8 cellular contexts compared by ENCODE assay signal in genomic region chr19:8526345-8527062, GRCh38. TPM values are rescaled to one million over a fixed set of nuclear protein-coding genes. Genes with fewer than 3 reads are reported as not detected.
DNase-seq lines count a peak whose midpoint lies in the region; ATAC-seq and TF ChIP-seq lines count a peak whose summit lies in the region.

No MANE protein-coding gene starts in this region.

- TF ChIP-seq CTCF in MM.1S (IDR thresholded peaks at IDR 0.05; ENCODE audit: low read length), result no peak
- no peak for TF ChIP-seq CTCF in parathyroid adenoma (IDR thresholded peaks at IDR 0.05)

- peaks cover 4 to 57% (median 18%) of the 10 kb centered on the region in 10 experiments; a peak in 15 of 20 replicates for H3K4me1 ChIP-seq in BLaER1 treated with 17β-estradiol and CSF1 and Interleukin-3, amounts not matched to agents 10 nM and 100 nM
- H3K4me1 ChIP-seq in MM.1S (ENCODE audit: low read length) (no peaks in the 10 kb centered on the region), parathyroid adenoma (no peaks in the 10 kb centered on the region)
- H3K4me1 ChIP-seq in effector memory CD4-positive, alpha-beta T cell (ENCODE audit: control insufficient read depth, insufficient read depth, low read length, poor library complexity, severe bottlenecking), result no peaks in the 10 kb centered on the region

- H3K4me3 ChIP-seq in BLaER1 treated with 17β-estradiol and CSF1 and Interleukin-3, amounts not matched to agents 10 nM and 100 nM, result peak overlapping the region in 6 of 10 experiments; percentile 8 to 52 (median 40); a peak in 9 of 20 replicates
- H3K4me3 ChIP-seq in MM.1S (ENCODE audit: low read length), result peak overlapping the region; percentile 69
- peak overlapping the region; percentile 96 for H3K4me3 ChIP-seq in parathyroid adenoma (ENCODE audit: low read depth, low read length)
- no peak overlapping the region for H3K4me3 ChIP-seq in effector memory CD4-positive, alpha-beta T cell (ENCODE audit: insufficient read depth, low read depth, low read length, poor library complexity, severe bottlenecking)

- H3K4me2 ChIP-seq in BLaER1 treated with 17β-estradiol and CSF1 and Interleukin-3, amounts not matched to agents 10 nM and 100 nM, result peak overlapping the region; percentile 9 to 64 (median 49); a peak in 19 of 22 replicates
- H3K4me2 ChIP-seq in MM.1S (ENCODE audit: low read depth, low read length) (peak overlapping the region; percentile 72), parathyroid adenoma (ENCODE audit: low read length) (peak overlapping the region; percentile 100)

- H3K9me2 ChIP-seq in MM.1S (replicated peaks; ENCODE audit: insufficient read depth, low read length), result no peaks in the 10 kb centered on the region

- peak overlapping the region in 3 of 11 experiments; percentile 38 to 48 (median 41); a peak in 1 of 22 replicates for H3K9ac ChIP-seq in BLaER1 treated with 17β-estradiol and CSF1 and Interleukin-3, amounts not matched to agents 10 nM and 100 nM
- H3K9ac ChIP-seq in MM.1S (ENCODE audit: low read length) (peak overlapping the region; percentile 30; the same call in 1 of the 2 replicates), parathyroid adenoma (peak overlapping the region; percentile 38)

- ATAC-seq in left cardiac atrium (peak; percentile 81 to 87), GM18858 (IDR thresholded peaks at IDR 0.05; ENCODE audit: unreplicated experiment) (no peak), HG03432 (IDR thresholded peaks at IDR 0.05; ENCODE audit: unreplicated experiment) (no peak)

- intact Hi-C loops in left cardiac atrium (cut with DNase I), result no loop called here

- peak overlapping the region in 8 of 11 experiments; percentile 25 to 67 (median 41); a peak in 10 of 22 replicates for H3K27ac ChIP-seq in BLaER1 treated with 17β-estradiol and CSF1 and Interleukin-3, amounts not matched to agents 10 nM and 100 nM
- peak overlapping the region; percentile 54; the same call in 1 of the 2 replicates for H3K27ac ChIP-seq in MM.1S (ENCODE audit: low read length)
- H3K27ac ChIP-seq in parathyroid adenoma, result peak overlapping the region; percentile 90
- no peak overlapping the region for H3K27ac ChIP-seq in effector memory CD4-positive, alpha-beta T cell (ENCODE audit: insufficient read depth, low read length, poor library complexity, severe bottlenecking)

- H4K20me1 ChIP-seq in BLaER1 treated with 17β-estradiol and CSF1 and Interleukin-3, amounts not matched to agents 10 nM and 100 nM, result peaks cover 0 to 93% (median 55%) of the 10 kb centered on the region in 11 experiments; a peak in 15 of 22 replicates
- no peaks in the 10 kb centered on the region for H4K20me1 ChIP-seq in MM.1S (ENCODE audit: insufficient read depth, low read length)

- peaks cover 10 to 100% (median 100%) of the 10 kb centered on the region in 11 experiments; a peak in 21 of 22 replicates for H3K36me3 ChIP-seq in BLaER1 treated with 17β-estradiol and CSF1 and Interleukin-3, amounts not matched to agents 10 nM and 100 nM
- H3K36me3 ChIP-seq in MM.1S (replicated peaks; ENCODE audit: insufficient read depth, low read length) (no peaks in the 10 kb centered on the region), parathyroid adenoma (ENCODE audit: control insufficient read depth, insufficient read depth, low read length) (no peaks in the 10 kb centered on the region)
- peaks cover 78% of the 10 kb centered on the region for H3K36me3 ChIP-seq in effector memory CD4-positive, alpha-beta T cell (ENCODE audit: control insufficient read depth, insufficient read depth, low read length)

- H2AFZ ChIP-seq in MM.1S (ENCODE audit: low read length), result peak overlapping the region; percentile 89
- H2AFZ ChIP-seq in parathyroid adenoma, result peak overlapping the region; percentile 89

- no peaks in the 10 kb centered on the region for H3K79me2 ChIP-seq in MM.1S (ENCODE audit: low read length)
- no peaks in the 10 kb centered on the region for H3K79me2 ChIP-seq in parathyroid adenoma

- DNase-seq in MM.1S (peak; percentile 73), amniotic epithelial cell (ENCODE audit: low read depth) (peak; percentile 85), left cardiac atrium (peak; percentile 94)
- no peak for DNase-seq in effector memory CD4-positive, alpha-beta T cell

- H3K27me3 ChIP-seq in BLaER1 treated with 17β-estradiol and CSF1 and Interleukin-3, amounts not matched to agents 10 nM and 100 nM, result no peaks in the 10 kb centered on the region
- H3K27me3 ChIP-seq in MM.1S (replicated peaks; ENCODE audit: insufficient read depth, low read length) (peaks cover 64% of the 10 kb centered on the region), parathyroid adenoma (ENCODE audit: control insufficient read depth, insufficient read depth, low read length) (no peaks in the 10 kb centered on the region)
- H3K27me3 ChIP-seq in effector memory CD4-positive, alpha-beta T cell (replicated peaks; ENCODE audit: control insufficient read depth, insufficient read depth, low read length, poor library complexity, severe bottlenecking), result no peaks in the 10 kb centered on the region

- no peaks in the 10 kb centered on the region for H3F3A ChIP-seq in MM.1S (ENCODE audit: insufficient read depth, low read length)

- H3K9me3 ChIP-seq in BLaER1 treated with 17β-estradiol and CSF1 and Interleukin-3, amounts not matched to agents 10 nM and 100 nM (replicated peaks in 1 of 11), result peaks cover 0 to 39% (median 20%) of the 10 kb centered on the region in 11 experiments; a peak in 16 of 22 replicates
- H3K9me3 ChIP-seq in MM.1S (replicated peaks; ENCODE audit: insufficient read depth, low read length) (no peaks in the 10 kb centered on the region; the same call in 1 of the 2 replicates), parathyroid adenoma (ENCODE audit: control insufficient read depth, low read length) (no peaks in the 10 kb centered on the region)
- H3K9me3 ChIP-seq in effector memory CD4-positive, alpha-beta T cell (ENCODE audit: control insufficient read depth, low read length), result no peaks in the 10 kb centered on the region

RNA-seq across cellular contexts. Expression of gene ZNF414, which starts 12.5 kb away (rescaled TPM):
- total RNA-seq in left cardiac atrium, result 10 to 100 TPM; 13.6 to 16.6 TPM

RNA-seq across cellular contexts. Expression of gene PRAM1, which starts 24.1 kb away (rescaled TPM):
- 1 to 10 TPM; 1.0 to 1.4 TPM for total RNA-seq in left cardiac atrium

RNA-seq across cellular contexts. Expression of gene MYO1F, which starts 50.7 kb away (rescaled TPM):
- 10 to 100 TPM; 13.2 to 19.5 TPM for total RNA-seq in left cardiac atrium

Comparison
In these comparisons a context has a peak if more than half of its experiments do, and no peak if none do; other contexts are left out.
1. H3K4me2 ChIP-seq: peak in every context shown above with its lines; median percentile 100 in parathyroid adenoma; 72 in MM.1S; 49 in BLaER1 treated with 17β-estradiol and CSF1 and Interleukin-3, amounts not matched to agents 10 nM and 100 nM.
2. DNase-seq: peak in MM.1S (single experiment), amniotic epithelial cell (single experiment) and left cardiac atrium (single experiment); none in effector memory CD4-positive, alpha-beta T cell (0 of 3).
3. ATAC-seq: peak in left cardiac atrium (2 of 2); none in GM18858 (single experiment) and HG03432 (single experiment).